In genomic region chr6:7821426-7821825, GRCh38 we compare ENCODE assay signal across 1 cellular context.
TF ChIP-seq lines count a peak whose summit lies in the region.

No MANE protein-coding gene starts in this region.

TF ChIP-seq in WTC11, 78 proteins besides CTCF, POLR2A, EP300 and RAD21 (continued from another document):
- no peak for TF ChIP-seq ZNF532 (CRISPR knock-in tag; IDR thresholded peaks at IDR 0.05; ENCODE audit: borderline replicate concordance)
- no peak for TF ChIP-seq E2F4 (CRISPR knock-in tag; IDR thresholded peaks at IDR 0.05; ENCODE audit: borderline replicate concordance, low read depth)
- no peak for TF ChIP-seq ZNF232 (CRISPR knock-in tag; IDR thresholded peaks at IDR 0.05)
- TF ChIP-seq FOXP1 (CRISPR knock-in tag; IDR thresholded peaks at IDR 0.05; ENCODE audit: borderline replicate concordance): no peak
- no peak for TF ChIP-seq OVOL2 (CRISPR knock-in tag; IDR thresholded peaks at IDR 0.05; ENCODE audit: borderline replicate concordance)
- no peak for TF ChIP-seq HMGA2 (CRISPR knock-in tag; IDR thresholded peaks at IDR 0.05)
